ENCODE assay signal across 28 cellular contexts in genomic region chr10:113345860-113346259, GRCh38.
"Had no signal": no experiment of that assay in that cellular context is flagged by ENCODE, and none has a peak within 500 bp of the region (broad histone marks: within the 10 kb centered on the region; RNA-seq: fewer than 3 reads in every experiment).

No MANE protein-coding gene starts in this region.

- H3K27ac Mint-ChIP-seq: activated CD4-positive, alpha-beta memory T cell treated with anti-CD3 and anti-CD28 coated beads, Interleukin-2, amount 10 ng/mL, durations not matched to agents 7 days and 5 days; activated CD4-positive, alpha-beta T cell treated with anti-CD3 and anti-CD28 coated beads for 36 hours; activated naive CD4-positive, alpha-beta T cell treated with anti-CD3 and anti-CD28 coated beads for 36 hours; activated naive CD8-positive, alpha-beta T cell; activated T-helper 17 cell treated with anti-CD3 and anti-CD28 coated beads, Interleukin-2, amount 50 U/mL, for 72 hours had no signal

- H3K36me3 Mint-ChIP-seq: activated naive CD8-positive, alpha-beta T cell had no signal

- H3K4me3 Mint-ChIP-seq: activated CD4-positive, alpha-beta memory T cell treated with anti-CD3 and anti-CD28 coated beads, Interleukin-2, amount 10 ng/mL, durations not matched to agents 7 days and 5 days; activated CD4-positive, alpha-beta T cell treated with anti-CD3 and anti-CD28 coated beads for 36 hours; activated naive CD4-positive, alpha-beta T cell treated with anti-CD3 and anti-CD28 coated beads for 36 hours; activated naive CD8-positive, alpha-beta T cell; activated T-helper 17 cell treated with anti-CD3 and anti-CD28 coated beads, Interleukin-2, amount 50 U/mL, for 72 hours had no signal

- H3K27ac ChIP-seq: RWPE1, SJCRH30, VCaP had no signal

- H3K4me1 Mint-ChIP-seq: activated CD4-positive, alpha-beta memory T cell treated with anti-CD3 and anti-CD28 coated beads, Interleukin-2, amount 10 ng/mL, durations not matched to agents 7 days and 5 days; activated CD4-positive, alpha-beta T cell treated with anti-CD3 and anti-CD28 coated beads for 36 hours; activated T-helper 17 cell treated with anti-CD3 and anti-CD28 coated beads, Interleukin-2, amount 50 U/mL, for 72 hours had no signal

- H3K9me3 Mint-ChIP-seq: activated CD4-positive, alpha-beta memory T cell treated with anti-CD3 and anti-CD28 coated beads, Interleukin-2, amount 10 ng/mL, durations not matched to agents 7 days and 5 days; activated naive CD4-positive, alpha-beta T cell treated with anti-CD3 and anti-CD28 coated beads for 36 hours; activated T-helper 17 cell treated with anti-CD3 and anti-CD28 coated beads, Interleukin-2, amount 50 U/mL, for 72 hours had no signal

- H3K4me3 ChIP-seq: SJCRH30 had no signal

- DNase-seq: activated CD4-positive, alpha-beta memory T cell treated with anti-CD3 and anti-CD28 coated beads, Interleukin-2, amount 10 ng/mL, durations not matched to agents 7 days and 5 days; activated CD4-positive, alpha-beta T cell treated with anti-CD3 and anti-CD28 coated beads for 36 hours; activated CD4-positive, alpha-beta T cell treated with anti-CD3 and anti-CD28 coated beads, Interleukin-2, amount 50 U/mL, for 1 hour; activated gamma-delta T cell; activated naive CD4-positive, alpha-beta T cell treated with anti-CD3 and anti-CD28 coated beads for 36 hours; activated T-cell treated with anti-CD3 and anti-CD28 coated beads for 4 hours; activated T-cell treated with anti-CD3 and anti-CD28 coated beads, Interleukin-2, amount 50 U/mL, for 48 hours; amygdala; caudate nucleus; KBM-7; NCI-H1092 treated with DMSO at 0.1 percent for 48 hours; NCI-H1417 treated with DMSO at 0.1 percent for 48 hours; NCI-H1694; NCI-H2029; NCI-H2107; NCI-H510A treated with DMSO at 0.1 percent for 48 hours; NCI-H69; NK-92 treated with Interleukin-12 subunit alpha and Interleukin-12 subunit beta, amount 100 ng/mL, for 24 hours; OCI-M1; Right ventricle myocardium superior; SJCRH30; SK-N-SH; T-helper 1 cell had no signal

- H3K36me3 ChIP-seq: SJCRH30 had no signal

- H3K9me3 ChIP-seq: SJCRH30, SK-N-SH had no signal

- H3K27me3 ChIP-seq: SJCRH30 had no signal

- ATAC-seq: activated CD4-positive, alpha-beta T cell treated with anti-CD3 and anti-CD28 coated beads for 36 hours; activated T-helper 17 cell treated with anti-CD3 and anti-CD28 coated beads, Interleukin-2, amount 50 U/mL, for 72 hours; Panc1 had no signal

- H3K9ac ChIP-seq: SK-N-SH had no signal

- H3K27me3 Mint-ChIP-seq: activated naive CD8-positive, alpha-beta T cell had no signal

- H3K4me2 ChIP-seq: SK-N-SH had no signal
